ENCODE assay signal across 9 cellular contexts in genomic region chr11:65927904-65928397, GRCh38. TPM values are rescaled to one million over a fixed set of nuclear protein-coding genes. Genes with fewer than 3 reads are reported as not detected.
DNase-seq lines count a peak whose midpoint lies in the region; ATAC-seq and TF ChIP-seq lines count a peak whose summit lies in the region.
"Had no signal": no experiment of that assay in that cellular context is flagged by ENCODE, and none has a peak within 500 bp of the region (broad histone marks: within the 10 kb centered on the region; RNA-seq: fewer than 3 reads in every experiment).

No MANE protein-coding gene starts in this region.

- H3K36me3 Mint-ChIP-seq in osteocyte (ENCODE audit: unreplicated experiment), result peaks cover 5% of the 10 kb centered on the region

- whole genome bisulfite sequencing in gastroesophageal sphincter (ENCODE audit: low coverage in 1 of 2), 2 donors, result 50% methylated on average over 4 of the region's 9 CpGs; no CpG with 5 or more reads in 1 of the 2 donors

- no peak for TF ChIP-seq EP300 in gastroesophageal sphincter (IDR thresholded peaks at IDR 0.05)

- H3K27me3 ChIP-seq in gastroesophageal sphincter, result peaks cover 6% of the 10 kb centered on the region

- ATAC-seq in GM18909 (IDR thresholded peaks at IDR 0.05; ENCODE audit: poor library complexity, unreplicated experiment), result peak; percentile 72
- peak; percentile 70 for ATAC-seq in HG03521 (IDR thresholded peaks at IDR 0.05; ENCODE audit: unreplicated experiment)
- ATAC-seq in gastroesophageal sphincter, result no peak

- TF ChIP-seq CTCF in gastroesophageal sphincter (IDR thresholded peaks at IDR 0.05) (no peak), osteocyte (IDR thresholded peaks at IDR 0.05) (no peak)

- H3K4me1 ChIP-seq in gastroesophageal sphincter, result no peaks in the 10 kb centered on the region

- no peak overlapping the region for H3K27ac Mint-ChIP-seq in osteocyte (ENCODE audit: unreplicated experiment)
- H3K27ac Mint-ChIP-seq: nephron had no signal

- H3K9me3 ChIP-seq in gastroesophageal sphincter, result no peaks in the 10 kb centered on the region

- DNase-seq in activated CD4-positive, alpha-beta T cell treated with anti-CD3 and anti-CD28 coated beads, Interleukin-2, amount 50 U/mL, for 1 hour, result peak; percentile 72
- DNase-seq in germinal center (ENCODE audit: low spot score) (peak; percentile 89), cortex of kidney (lab: John Stamatoyannopoulos, UW) (no peak), osteocyte (ENCODE audit: extremely low spot score, unreplicated experiment) (no peak)
- peak; percentile 19 for DNase-seq in stimulated activated CD8-positive, alpha-beta memory T cell treated with anti-CD3 and anti-CD28 coated beads, Interleukin-15, amount 100 ng/mL, for 24 hours (ENCODE audit: low read depth)

- peaks cover 0 to 9% of the 10 kb centered on the region in 2 donors for H3K36me3 ChIP-seq in gastroesophageal sphincter

- no peaks in the 10 kb centered on the region for H3K27me3 Mint-ChIP-seq in osteocyte (ENCODE audit: unreplicated experiment)

- no peaks in the 10 kb centered on the region for H3K9me3 Mint-ChIP-seq in osteocyte (ENCODE audit: unreplicated experiment)
- H3K9me3 Mint-ChIP-seq: nephron had no signal

- no peak for TF ChIP-seq POLR2A in gastroesophageal sphincter (IDR thresholded peaks at IDR 0.05)

- peak overlapping the region in 1 of 4 donors; percentile 47 for H3K27ac ChIP-seq in gastroesophageal sphincter

- H3K4me1 Mint-ChIP-seq in osteocyte (ENCODE audit: unreplicated experiment), result peaks cover 6% of the 10 kb centered on the region
- H3K4me1 Mint-ChIP-seq: nephron had no signal

- H3K4me3 Mint-ChIP-seq in osteocyte (ENCODE audit: unreplicated experiment), result no peak overlapping the region
- H3K4me3 Mint-ChIP-seq: nephron had no signal

- H3K4me3 ChIP-seq in gastroesophageal sphincter, result no peak overlapping the region

RNA-seq across cellular contexts. Expression of gene DRAP1, which starts 8.7 kb away (rescaled TPM):
- 100 to 1,000 TPM in 2 of 4 donors, 10 to 100 TPM in 2; 80.2 to 118 (median 98.8) TPM for total RNA-seq in gastroesophageal sphincter
- 106 and 107 TPM in 2 replicates for total RNA-seq in osteocyte

RNA-seq across cellular contexts. Expression of gene C11orf68, which starts 9.1 kb away (rescaled TPM):
- total RNA-seq in gastroesophageal sphincter (10 to 100 TPM; 19.4 to 38.4 (median 33.3) TPM), osteocyte (81.2 and 83.5 TPM in 2 replicates)

RNA-seq across cellular contexts. Expression of gene TSGA10IP, which starts 17.3 kb away (rescaled TPM):
- not detected for total RNA-seq in gastroesophageal sphincter
- total RNA-seq in osteocyte, result not detected in 2 replicates

RNA-seq across cellular contexts. Expression of gene FOSL1, which starts 27.8 kb away (rescaled TPM):
- 10 to 100 TPM in 1 of 4 donors, 1 to 10 TPM in 3; 1.4 to 24.9 (median 4.1) TPM for total RNA-seq in gastroesophageal sphincter
- total RNA-seq in osteocyte, result 37.2 and 38.0 TPM in 2 replicates

RNA-seq across cellular contexts. Expression of gene SART1, which starts 33.6 kb away (rescaled TPM):
- total RNA-seq in gastroesophageal sphincter (10 to 100 TPM; 32.3 to 96.1 (median 39.7) TPM), osteocyte (45.5 and 55.9 TPM in 2 replicates)

Comparison
In these comparisons a context has a peak if more than half of its experiments do, and no peak if none do; other contexts are left out.
1. DNase-seq: peak in activated CD4-positive, alpha-beta T cell treated with anti-CD3 and anti-CD28 coated beads, Interleukin-2, amount 50 U/mL, for 1 hour (single experiment), germinal center (single experiment) and stimulated activated CD8-positive, alpha-beta memory T cell treated with anti-CD3 and anti-CD28 coated beads, Interleukin-15, amount 100 ng/mL, for 24 hours (single experiment); none in cortex of kidney (single experiment) and osteocyte (single experiment).